21 cellular contexts compared by ENCODE assay signal in genomic region chr9:3997492-3997891, GRCh38.
"Had no signal": no experiment of that assay in that cellular context is flagged by ENCODE, and none has a peak within 500 bp of the region (broad histone marks: within the 10 kb centered on the region; RNA-seq: fewer than 3 reads in every experiment).

No MANE protein-coding gene starts in this region.

- H3K4me3 ChIP-seq: left lung, lower lobe of right lung, right atrium auricular region, skin epidermis, suprapubic skin, thoracic aorta, tibial artery, upper lobe of right lung had no signal

- H3K9me3 ChIP-seq: left lung, lower lobe of right lung, suprapubic skin, thoracic aorta, upper lobe of right lung had no signal

- H3K36me3 ChIP-seq: left lung, lower lobe of right lung, right atrium auricular region, suprapubic skin, thoracic aorta, tibial artery, upper lobe of right lung had no signal

- DNase-seq: hippocampal formation; kidney; left colon; left lung; lower lobe of right lung; mammary epithelial cell; mesenchymal stem cell; naive thymus-derived CD8-positive, alpha-beta T cell; nucleus accumbens; stimulated activated CD4-positive, alpha-beta T cell treated with anti-CD3 and anti-CD28 coated beads, Interleukin-4, amount 100 ng/mL, for 24 hours; stimulated activated naive CD4-positive, alpha-beta T cell; tibial artery; trophoblast cell; upper lobe of right lung had no signal

- FAIRE-seq: urothelium cell line had no signal

- H3K4me1 ChIP-seq: left lung, lower lobe of right lung, right atrium auricular region, suprapubic skin, upper lobe of right lung had no signal

- H3K27me3 ChIP-seq: left lung, right atrium auricular region, suprapubic skin, tibial artery, upper lobe of right lung had no signal

- ATAC-seq: left colon; left lung; lower lobe of right lung; naive thymus-derived CD8-positive, alpha-beta T cell; sciatic nerve; stimulated activated effector memory CD8-positive, alpha-beta T cell treated with anti-CD3 and anti-CD28 coated beads, Interleukin-12 subunit alpha, Interleukin-12 subunit beta, amount 100 ng/mL, for 72 hours; upper lobe of right lung had no signal

- H3K27ac ChIP-seq: left lung, lower lobe of right lung, right atrium auricular region, skin epidermis, suprapubic skin, thoracic aorta, tibial artery, upper lobe of right lung had no signal
